10 cellular contexts compared by ENCODE assay signal in genomic region chr12:100404769-100405407, GRCh38. TPM values are rescaled to one million over a fixed set of nuclear protein-coding genes. Genes with fewer than 3 reads are reported as not detected.
DNase-seq lines count a peak whose midpoint lies in the region; ATAC-seq, FAIRE-seq and TF ChIP-seq lines count a peak whose summit lies in the region.
"Had no signal": no experiment of that assay in that cellular context is flagged by ENCODE, and none has a peak within 500 bp of the region (broad histone marks: within the 10 kb centered on the region; RNA-seq: fewer than 3 reads in every experiment).

No MANE protein-coding gene starts in this region.

- H3K27me3 ChIP-seq in ascending aorta, result no peaks in the 10 kb centered on the region

- no peaks in the 10 kb centered on the region for H3K36me3 Mint-ChIP-seq in activated CD4-positive, alpha-beta memory T cell treated with anti-CD3 and anti-CD28 coated beads, Interleukin-2, amount 10 ng/mL, durations not matched to agents 7 days and 5 days (ENCODE audit: low read depth)
- no peaks in the 10 kb centered on the region for H3K36me3 Mint-ChIP-seq in effector memory CD8-positive, alpha-beta T cell (ENCODE audit: insufficient read depth)
- H3K36me3 Mint-ChIP-seq: natural killer cell treated with Interleukin-12 subunit alpha and Interleukin-12 subunit beta and Interleukin-15 and Interleukin-18, amount 100 ng/mL, for 72 hours had no signal

- H3K4me3 Mint-ChIP-seq in activated CD4-positive, alpha-beta memory T cell treated with anti-CD3 and anti-CD28 coated beads, Interleukin-2, amount 10 ng/mL, durations not matched to agents 7 days and 5 days, result no peak overlapping the region
- no peak overlapping the region for H3K4me3 Mint-ChIP-seq in effector memory CD8-positive, alpha-beta T cell
- H3K4me3 Mint-ChIP-seq: natural killer cell treated with Interleukin-12 subunit alpha and Interleukin-12 subunit beta and Interleukin-15 and Interleukin-18, amount 100 ng/mL, for 72 hours had no signal

- TF ChIP-seq CTCF in kidney (IDR thresholded peaks at IDR 0.05; ENCODE audit: borderline replicate concordance, extremely low read depth, insufficient read depth) (peak; percentile 49), ascending aorta (IDR thresholded peaks at IDR 0.05) (peak in 1 of 3 experiments; percentile 7)

- ATAC-seq in GM19467 (IDR thresholded peaks at IDR 0.05; ENCODE audit: unreplicated experiment), result peak; percentile 71
- no peak for ATAC-seq in effector memory CD8-positive, alpha-beta T cell (replicated peaks)

- H3K27ac ChIP-seq in kidney (ENCODE audit: low read depth in 2 of 2, low read length in 2 of 2), result no peak overlapping the region
- H3K27ac ChIP-seq in ascending aorta, result no peak overlapping the region

- no peaks in the 10 kb centered on the region for H3K36me3 ChIP-seq in kidney (ENCODE audit: control insufficient read depth in 1 of 2, insufficient read depth in 2 of 2, low read length in 2 of 2)
- no peaks in the 10 kb centered on the region for H3K36me3 ChIP-seq in ascending aorta

- peaks cover 3% of the 10 kb centered on the region for H3K27me3 Mint-ChIP-seq in activated CD4-positive, alpha-beta memory T cell treated with anti-CD3 and anti-CD28 coated beads, Interleukin-2, amount 10 ng/mL, durations not matched to agents 7 days and 5 days
- H3K27me3 Mint-ChIP-seq in effector memory CD8-positive, alpha-beta T cell, result peaks cover 17 to 20% of the 10 kb centered on the region in 2 donors

- no peak overlapping the region for H3K27ac Mint-ChIP-seq in activated CD4-positive, alpha-beta memory T cell treated with anti-CD3 and anti-CD28 coated beads, Interleukin-2, amount 10 ng/mL, durations not matched to agents 7 days and 5 days
- no peak overlapping the region for H3K27ac Mint-ChIP-seq in effector memory CD8-positive, alpha-beta T cell
- H3K27ac Mint-ChIP-seq: natural killer cell treated with Interleukin-12 subunit alpha and Interleukin-12 subunit beta and Interleukin-15 and Interleukin-18, amount 100 ng/mL, for 72 hours had no signal

- H3K4me1 Mint-ChIP-seq in activated CD4-positive, alpha-beta memory T cell treated with anti-CD3 and anti-CD28 coated beads, Interleukin-2, amount 10 ng/mL, durations not matched to agents 7 days and 5 days, result no peaks in the 10 kb centered on the region
- H3K4me1 Mint-ChIP-seq in effector memory CD8-positive, alpha-beta T cell (ENCODE audit: low read depth in 2 of 2), result no peaks in the 10 kb centered on the region

- H3K9me3 Mint-ChIP-seq in activated CD4-positive, alpha-beta memory T cell treated with anti-CD3 and anti-CD28 coated beads, Interleukin-2, amount 10 ng/mL, durations not matched to agents 7 days and 5 days, result no peaks in the 10 kb centered on the region
- no peaks in the 10 kb centered on the region for H3K9me3 Mint-ChIP-seq in effector memory CD8-positive, alpha-beta T cell
- H3K9me3 Mint-ChIP-seq: natural killer cell treated with Interleukin-12 subunit alpha and Interleukin-12 subunit beta and Interleukin-15 and Interleukin-18, amount 100 ng/mL, for 72 hours had no signal

- DNase-seq in EH (ENCODE audit: low read depth), result peak; percentile 48
- DNase-seq in M059J (ENCODE audit: low read depth), result peak; percentile 18
- DNase-seq in activated CD4-positive, alpha-beta memory T cell treated with anti-CD3 and anti-CD28 coated beads, Interleukin-2, amount 10 ng/mL, durations not matched to agents 7 days and 5 days, result peak; percentile 45
- no peak for DNase-seq in kidney
- DNase-seq in effector memory CD8-positive, alpha-beta T cell, result no peak
- no peak for DNase-seq in ascending aorta (ENCODE audit: low spot score in 2 of 2)
- DNase-seq in COLO829 (ENCODE audit: low spot score), result no peak

- POLR2A ChIA-PET in activated CD4-positive, alpha-beta memory T cell treated with anti-CD3 and anti-CD28 coated beads, Interleukin-2, amount 10 ng/mL, durations not matched to agents 7 days and 5 days (lab: Charles Lee), result interaction anchor here (0.7 kb wide), 1 partner anchor 346 kb away, joined by 3 read pairs; no protein-coding TSS in a partner anchor

- no peak for FAIRE-seq in kidney (lab: Jason Lieb, UNC)

- H3K9ac ChIP-seq in kidney (ENCODE audit: low read length in 2 of 2), result no peak overlapping the region

- no peaks in the 10 kb centered on the region for H3K9me3 ChIP-seq in kidney (ENCODE audit: control insufficient read depth in 1 of 2, low read length in 2 of 2)
- H3K9me3 ChIP-seq in ascending aorta, result no peaks in the 10 kb centered on the region

- CTCF ChIA-PET in activated CD4-positive, alpha-beta memory T cell treated with anti-CD3 and anti-CD28 coated beads, Interleukin-2, amount 10 ng/mL, durations not matched to agents 7 days and 5 days (lab: Charles Lee), result interaction anchor here (0.7 to 2.7 kb wide), 19 partner anchors 9 to 422 kb away, joined by 3 to 17 read pairs (median 6); partner anchors contain the start of gene ACTR6

- H3K4me1 ChIP-seq in kidney (ENCODE audit: control insufficient read depth in 1 of 2, insufficient read depth in 1 of 2, low read depth in 1 of 2, low read length in 2 of 2), result no peaks in the 10 kb centered on the region
- H3K4me1 ChIP-seq in ascending aorta, result no peaks in the 10 kb centered on the region

- H3K4me3 ChIP-seq in kidney (ENCODE audit: low read length in 2 of 2) (no peak overlapping the region), ascending aorta (no peak overlapping the region)

- intact Hi-C loops in kidney (cut with DNase I) (no loop called here), ascending aorta (cut with DNase I) (no loop called here)

RNA-seq across cellular contexts. Expression of gene SLC17A8, which starts 48.0 kb away (rescaled TPM):
- total RNA-seq in M059J (2014; rRNA removed; shearing (Covaris generic)), result not detected in 2 replicates
- total RNA-seq in activated CD4-positive, alpha-beta memory T cell treated with anti-CD3 and anti-CD28 coated beads, Interleukin-2, amount 10 ng/mL, durations not matched to agents 7 days and 5 days, result not detected
- total RNA-seq in kidney, result 0.16 TPM
- polyA plus RNA-seq in kidney (ENCODE audit: insufficient read depth, low read depth, low replicate concordance), result 0.09 TPM
- not detected for total RNA-seq in ascending aorta
- total RNA-seq: natural killer cell treated with Interleukin-12 subunit alpha and Interleukin-12 subunit beta and Interleukin-15 and Interleukin-18, amount 100 ng/mL, for 72 hours; T-helper 2 cell treated with Interferon-gamma antibody and Interleukin-4, amounts not matched to agents 100 ng/mL and 5 ng/mL, for 36 hours had no signal

Comparison
In these comparisons a context has a peak if more than half of its experiments do, and no peak if none do; other contexts are left out.
1. DNase-seq: peak in EH (single experiment), M059J (single experiment) and activated CD4-positive, alpha-beta memory T cell treated with anti-CD3 and anti-CD28 coated beads, Interleukin-2, amount 10 ng/mL, durations not matched to agents 7 days and 5 days (single experiment); none in kidney (single experiment), effector memory CD8-positive, alpha-beta T cell (0 of 3), ascending aorta (0 of 2) and COLO829 (single experiment).